ENCODE assay signal across 8 cellular contexts in genomic region chr7:139916717-139917395, GRCh38.
DNase-seq lines count a peak whose midpoint lies in the region; ATAC-seq, FAIRE-seq and TF ChIP-seq lines count a peak whose summit lies in the region.

No MANE protein-coding gene starts in this region.

- no peak for DNase-seq in A549 (ENCODE audit: low read depth in 1 of 2, low spot score in 1 of 2)
- peak; percentile 63 for DNase-seq in activated CD8-positive, alpha-beta memory T cell treated with anti-CD3 and anti-CD28 coated beads, Interleukin-2, amount 50 U/mL, for 48 hours
- DNase-seq in T1000 (lab: John Stamatoyannopoulos, UW): no peak
- no peak for DNase-seq in tibial artery
- no peak for DNase-seq in Right ventricle myocardium inferior (ENCODE audit: missing footprints)
- no peak for DNase-seq in occipital lobe (lab: John Stamatoyannopoulos, UW)

- intact Hi-C loops in tibial artery (cut with DNase I; ENCODE audit: low total_unique reads) (no loop called here), Right ventricle myocardium inferior (cut with DNase I) (no loop called here)

- peak overlapping the region; percentile 94 to 95 for H3K27ac ChIP-seq in A549
- H3K27ac ChIP-seq in tibial artery: peak overlapping the region in 1 of 2 donors; percentile 58

- no peak for TF ChIP-seq POLR2A in A549 (IDR thresholded peaks at IDR 0.05; ENCODE audit: low read length)

- 50% methylated on average over 10 of the region's 10 CpGs for WGBS in A549 (ENCODE audit: missing lambda C conversion rate)

- H3K27me3 ChIP-seq in tibial artery: no peaks in the 10 kb centered on the region

- H3K4me1 ChIP-seq in A549 (peaks cover 41% of the 10 kb centered on the region), tibial artery (peaks cover 0 to 44% (median 16%) of the 10 kb centered on the region in 4 donors)

- TF ChIP-seq CTCF in A549 (IDR thresholded peaks at IDR 0.05): no peak
- no peak for TF ChIP-seq CTCF in tibial artery (IDR thresholded peaks at IDR 0.05)

- no peaks in the 10 kb centered on the region for H3K36me3 ChIP-seq in tibial artery

- no peak for FAIRE-seq in A549 (lab: Jason Lieb, UNC)

- peak overlapping the region; percentile 70 for H3K4me2 ChIP-seq in A549

- H3K4me3 ChIP-seq in A549 (no peak overlapping the region), tibial artery (no peak overlapping the region)

- POLR2A ChIA-PET in A549 (lab: Yijun Ruan, JAX): interaction anchor here (0.6 kb wide), 1 partner anchor 577 kb away, joined by 3 read pairs; no protein-coding TSS in a partner anchor

- 0 out of 5 replicates have a peak, but pooled peaks of 1 of the 2 experiments have one; percentile 24 for TF ChIP-seq EP300 in A549 (IDR thresholded peaks at IDR 0.05)

- peaks cover 6% of the 10 kb centered on the region; the same call in 1 of the 3 replicates for H3K9me3 ChIP-seq in A549
- no peaks in the 10 kb centered on the region for H3K9me3 ChIP-seq in tibial artery

- no peak for TF ChIP-seq RAD21 in A549 (conservative IDR thresholded peaks at IDR 0.05 in 1 of 2, IDR thresholded peaks at IDR 0.05 in 1 of 2)

- CTCF ChIA-PET in A549 (lab: Yijun Ruan, JAX): interaction anchor here (1.2 kb wide), 1 partner anchor 298 kb away, joined by 4 read pairs; no protein-coding TSS in a partner anchor

- ATAC-seq in A549 (peak in 1 of 2 experiments; percentile 20; a peak in 3 of 6 replicates), GM18907 (IDR thresholded peaks at IDR 0.05; ENCODE audit: unreplicated experiment) (peak; percentile 73), HG03039 (IDR thresholded peaks at IDR 0.05; ENCODE audit: unreplicated experiment) (peak; percentile 61), Right ventricle myocardium inferior (no peak)

TF ChIP-seq in A549, 52 proteins besides CTCF, POLR2A, EP300 and RAD21:
- TF ChIP-seq RFX5 (IDR thresholded peaks at IDR 0.05) (no peak), CHD2 (IDR thresholded peaks at IDR 0.05; ENCODE audit: low read length, partially characterized antibody) (no peak), ZSCAN20 (CRISPR knock-in tag; IDR thresholded peaks at IDR 0.05) (no peak), TFCP2L1 (CRISPR knock-in tag; IDR thresholded peaks at IDR 0.05) (no peak)
- TF ChIP-seq, protein P1, sequence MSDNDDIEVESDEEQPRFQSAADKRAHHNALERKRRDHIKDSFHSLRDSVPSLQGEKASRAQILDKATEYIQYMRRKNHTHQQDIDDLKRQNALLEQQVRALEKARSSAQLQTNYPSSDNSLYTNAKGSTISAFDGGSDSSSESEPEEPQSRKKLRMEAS (IDR thresholded peaks at IDR 0.05): peak; percentile 7; the same call in 1 of the 2 replicates
